10 cellular contexts compared by ENCODE assay signal in the genomic region with DNA sequence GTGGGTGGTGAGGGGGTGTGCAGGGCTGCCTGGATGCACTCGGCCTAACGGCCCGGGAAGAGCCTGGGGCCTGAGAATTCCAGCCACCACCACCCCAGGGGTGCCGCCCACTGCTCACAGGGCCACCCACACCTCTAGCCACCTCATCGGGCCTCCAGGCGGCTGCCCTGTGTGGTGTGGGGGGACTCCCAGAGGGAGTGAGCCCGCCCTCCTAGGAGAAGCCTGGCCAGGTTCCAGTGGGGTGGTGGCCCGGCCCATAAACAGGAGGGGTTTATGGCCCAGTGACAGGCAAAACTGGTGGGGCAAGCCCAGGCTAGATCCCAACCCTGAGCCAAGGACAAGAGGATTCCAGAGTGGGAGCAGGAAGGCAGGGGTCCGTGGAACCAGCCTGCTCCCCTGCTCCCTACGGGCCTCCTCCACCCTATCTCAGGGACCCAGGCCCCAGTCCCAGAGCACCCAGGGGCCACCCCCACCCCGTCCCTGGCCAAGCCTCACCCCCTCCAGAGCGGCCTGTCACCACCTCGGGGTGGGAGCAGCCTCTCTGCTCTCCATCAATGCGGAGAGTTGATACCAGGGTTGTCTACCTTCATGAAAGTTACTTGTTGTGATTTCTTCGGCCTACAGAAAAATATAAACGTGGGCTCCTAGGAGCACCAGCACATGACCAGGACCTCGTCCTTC. TPM values are rescaled to one million over a fixed set of nuclear protein-coding genes. Genes with fewer than 3 reads are reported as not detected.
DNase-seq lines count a peak whose midpoint lies in the region; ATAC-seq, FAIRE-seq and TF ChIP-seq lines count a peak whose summit lies in the region.
"Had no signal": no experiment of that assay in that cellular context is flagged by ENCODE, and none has a peak within 500 bp of the region (broad histone marks: within the 10 kb centered on the region; RNA-seq: fewer than 3 reads in every experiment).

No MANE protein-coding gene starts in this region.

- ATAC-seq in A549: peak; percentile 66 to 77
- no peak for ATAC-seq in GM18517 (IDR thresholded peaks at IDR 0.05; ENCODE audit: unreplicated experiment)
- ATAC-seq: activated CD8-positive, alpha-beta T cell treated with anti-CD3 and anti-CD28 coated beads for 36 hours had no signal

- peak overlapping the region; percentile 24 for H3K9ac ChIP-seq in HUES6 (ENCODE audit: low read length)

- no peaks in the 10 kb centered on the region for H3K36me3 ChIP-seq in HUES6 (ENCODE audit: control insufficient read depth, insufficient read depth, low read length)
- H3K36me3 ChIP-seq in ascending aorta: no peaks in the 10 kb centered on the region
- H3K36me3 ChIP-seq in effector memory CD4-positive, alpha-beta T cell (ENCODE audit: control insufficient read depth, insufficient read depth, low read length): no peaks in the 10 kb centered on the region
- H3K36me3 ChIP-seq: heart right ventricle had no signal

- peak; percentile 30; the same call in 1 of the 2 replicates for TF ChIP-seq POLR2A in A549 (IDR thresholded peaks at IDR 0.05; ENCODE audit: low read length)

- FAIRE-seq in A549 (lab: Jason Lieb, UNC): no peak

- TF ChIP-seq CTCF in A549 (IDR thresholded peaks at IDR 0.05) (no peak), ascending aorta (IDR thresholded peaks at IDR 0.05) (no peak)

- WGBS in A549 (ENCODE audit: missing lambda C conversion rate): 39% methylated on average over 8 of the region's 17 CpGs

- peak overlapping the region; percentile 90 to 96 for H3K27ac ChIP-seq in A549
- H3K27ac ChIP-seq in HUES6 (ENCODE audit: low read depth, low read length): no peak overlapping the region; the same call in 1 of the 2 replicates
- peak overlapping the region; percentile 69 to 77 for H3K27ac ChIP-seq in ascending aorta
- no peak overlapping the region for H3K27ac ChIP-seq in effector memory CD4-positive, alpha-beta T cell (ENCODE audit: insufficient read depth, low read length, poor library complexity, severe bottlenecking)

- POLR2A ChIA-PET in A549 (lab: Yijun Ruan, JAX): interaction anchor here (3.4 kb wide), 1 partner anchor 20 kb away, joined by 16 read pairs; a partner anchor contains a TSS

- TF ChIP-seq EP300 in A549 (IDR thresholded peaks at IDR 0.05): peak; percentile 42 to 64; a peak in 2 of 5 replicates

- peak in 1 of 2 experiments; percentile 34; a peak in 1 of 5 replicates for TF ChIP-seq RAD21 in A549 (conservative IDR thresholded peaks at IDR 0.05 in 1 of 2, IDR thresholded peaks at IDR 0.05 in 1 of 2)

- CTCF ChIA-PET in A549 (lab: Yijun Ruan, JAX): interaction anchor here (0.9 to 8.5 kb wide), 3 partner anchors 10 to 207 kb away, joined by 3 to 35 read pairs (median 3); a partner anchor contains a TSS

- H3K4me1 ChIP-seq in A549: peaks cover 56% of the 10 kb centered on the region
- peaks cover 32% of the 10 kb centered on the region for H3K4me1 ChIP-seq in HUES6 (ENCODE audit: control insufficient read depth, insufficient read depth, low read length)
- peaks cover 21 to 35% of the 10 kb centered on the region in 2 donors for H3K4me1 ChIP-seq in ascending aorta
- no peaks in the 10 kb centered on the region for H3K4me1 ChIP-seq in effector memory CD4-positive, alpha-beta T cell (ENCODE audit: control insufficient read depth, insufficient read depth, low read length, poor library complexity, severe bottlenecking)

- H3K9me3 ChIP-seq in A549: no peaks in the 10 kb centered on the region; the same call in 2 of the 3 replicates
- H3K9me3 ChIP-seq in HUES6 (ENCODE audit: control insufficient read depth, insufficient read depth, low read depth, low read length): no peaks in the 10 kb centered on the region
- no peaks in the 10 kb centered on the region for H3K9me3 ChIP-seq in ascending aorta
- no peaks in the 10 kb centered on the region for H3K9me3 ChIP-seq in effector memory CD4-positive, alpha-beta T cell (ENCODE audit: control insufficient read depth, low read length)

- H3K4me3 ChIP-seq in A549 (no peak overlapping the region), HUES6 (ENCODE audit: low read depth, low read length) (no peak overlapping the region), ascending aorta (no peak overlapping the region)
- H3K4me3 ChIP-seq in effector memory CD4-positive, alpha-beta T cell (ENCODE audit: insufficient read depth, low read depth, low read length, poor library complexity, severe bottlenecking): no peak overlapping the region
- H3K4me3 ChIP-seq: heart right ventricle had no signal

- H3K27me3 ChIP-seq in HUES6 (ENCODE audit: control insufficient read depth, insufficient read depth, low read length) (no peaks in the 10 kb centered on the region), ascending aorta (no peaks in the 10 kb centered on the region)
- no peaks in the 10 kb centered on the region for H3K27me3 ChIP-seq in effector memory CD4-positive, alpha-beta T cell (replicated peaks; ENCODE audit: control insufficient read depth, insufficient read depth, low read length, poor library complexity, severe bottlenecking)
- H3K27me3 ChIP-seq: heart right ventricle had no signal

- H3K4me2 ChIP-seq in A549: peak overlapping the region; percentile 94

- intact Hi-C loops in ascending aorta (cut with DNase I): no loop called here

- DNase-seq in A549 (ENCODE audit: low read depth in 1 of 2, low spot score in 1 of 2): peak; percentile 94 to 96
- DNase-seq in ascending aorta (ENCODE audit: low spot score in 2 of 2): no peak
- peak; percentile 87 for DNase-seq in left kidney (ENCODE audit: low read depth, low spot score)
- DNase-seq in effector memory CD4-positive, alpha-beta T cell: no peak
- no peak for DNase-seq in SHP77 treated with DMSO at 0.1 percent for 48 hours (lab: John Stamatoyannopoulos, UW)
- no peak for DNase-seq in NCI-H510A treated with DMSO at 0.1 percent for 48 hours (lab: John Stamatoyannopoulos, UW)
- DNase-seq: activated CD8-positive, alpha-beta T cell treated with anti-CD3 and anti-CD28 coated beads for 36 hours; heart right ventricle had no signal

TF ChIP-seq in A549, 52 proteins besides CTCF, POLR2A, EP300 and RAD21 (continues in another document):
- no peak for TF ChIP-seq CBX2 (IDR thresholded peaks at IDR 0.05; ENCODE audit: borderline replicate concordance, low read depth)
- TF ChIP-seq, protein P1, sequence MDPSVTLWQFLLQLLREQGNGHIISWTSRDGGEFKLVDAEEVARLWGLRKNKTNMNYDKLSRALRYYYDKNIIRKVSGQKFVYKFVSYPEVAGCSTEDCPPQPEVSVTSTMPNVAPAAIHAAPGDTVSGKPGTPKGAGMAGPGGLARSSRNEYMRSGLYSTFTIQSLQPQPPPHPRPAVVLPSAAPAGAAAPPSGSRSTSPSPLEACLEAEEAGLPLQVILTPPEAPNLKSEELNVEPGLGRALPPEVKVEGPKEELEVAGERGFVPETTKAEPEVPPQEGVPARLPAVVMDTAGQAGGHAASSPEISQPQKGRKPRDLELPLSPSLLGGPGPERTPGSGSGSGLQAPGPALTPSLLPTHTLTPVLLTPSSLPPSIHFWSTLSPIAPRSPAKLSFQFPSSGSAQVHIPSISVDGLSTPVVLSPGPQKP (IDR thresholded peaks at IDR 0.05; ENCODE audit: low read depth, low read length): no peak
- TF ChIP-seq SMC3 (IDR thresholded peaks at IDR 0.05): 0 out of 3 replicates have a peak, but pooled peaks have one; percentile 9
- peak in 1 of 2 experiments; percentile 66; a peak in 3 of 5 replicates for TF ChIP-seq JUN (IDR thresholded peaks at IDR 0.05)
- TF ChIP-seq FOSL2 (IDR thresholded peaks at IDR 0.05): no peak
- peak; percentile 34 for TF ChIP-seq FOSL2 (CRISPR knock-in tag; IDR thresholded peaks at IDR 0.05)
- no peak for TF ChIP-seq TP53 (CRISPR knock-in tag; IDR thresholded peaks at IDR 0.05)
- TF ChIP-seq, protein P2, sequence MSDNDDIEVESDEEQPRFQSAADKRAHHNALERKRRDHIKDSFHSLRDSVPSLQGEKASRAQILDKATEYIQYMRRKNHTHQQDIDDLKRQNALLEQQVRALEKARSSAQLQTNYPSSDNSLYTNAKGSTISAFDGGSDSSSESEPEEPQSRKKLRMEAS (IDR thresholded peaks at IDR 0.05): peak; percentile 57
- peak; percentile 44; the same call in 1 of the 2 replicates for TF ChIP-seq GATA3 (IDR thresholded peaks at IDR 0.05; ENCODE audit: borderline replicate concordance)
- TF ChIP-seq, protein P3, sequence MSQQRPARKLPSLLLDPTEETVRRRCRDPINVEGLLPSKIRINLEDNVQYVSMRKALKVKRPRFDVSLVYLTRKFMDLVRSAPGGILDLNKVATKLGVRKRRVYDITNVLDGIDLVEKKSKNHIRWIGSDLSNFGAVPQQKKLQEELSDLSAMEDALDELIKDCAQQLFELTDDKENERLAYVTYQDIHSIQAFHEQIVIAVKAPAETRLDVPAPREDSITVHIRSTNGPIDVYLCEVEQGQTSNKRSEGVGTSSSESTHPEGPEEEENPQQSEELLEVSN (IDR thresholded peaks at IDR 0.05; ENCODE audit: borderline replicate concordance, low read depth): peak; percentile 11; the same call in 1 of the 2 replicates
- TF ChIP-seq BHLHE40 (IDR thresholded peaks at IDR 0.05; ENCODE audit: low read depth, low read length): no peak
- no peak for TF ChIP-seq RCOR1 (IDR thresholded peaks at IDR 0.05; ENCODE audit: low read depth, low read length)
- TF ChIP-seq ZNF302 (CRISPR knock-in tag; IDR thresholded peaks at IDR 0.05): no peak
- TF ChIP-seq, protein P4, sequence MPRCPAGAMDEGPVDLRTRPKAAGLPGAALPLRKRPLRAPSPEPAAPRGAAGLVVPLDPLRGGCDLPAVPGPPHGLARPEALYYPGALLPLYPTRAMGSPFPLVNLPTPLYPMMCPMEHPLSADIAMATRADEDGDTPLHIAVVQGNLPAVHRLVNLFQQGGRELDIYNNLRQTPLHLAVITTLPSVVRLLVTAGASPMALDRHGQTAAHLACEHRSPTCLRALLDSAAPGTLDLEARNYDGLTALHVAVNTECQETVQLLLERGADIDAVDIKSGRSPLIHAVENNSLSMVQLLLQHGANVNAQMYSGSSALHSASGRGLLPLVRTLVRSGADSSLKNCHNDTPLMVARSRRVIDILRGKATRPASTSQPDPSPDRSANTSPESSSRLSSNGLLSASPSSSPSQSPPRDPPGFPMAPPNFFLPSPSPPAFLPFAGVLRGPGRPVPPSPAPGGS (IDR thresholded peaks at IDR 0.05): 0 out of 3 replicates have a peak, but pooled peaks have one; percentile 39

RNA-seq across cellular contexts. Expression of a gene that starts 20.2 kb away (rescaled TPM):
- polyA plus RNA-seq in A549 (2011; rRNA removed) (11.3 and 12.8 TPM in 2 replicates), A549 (2017; fragmentation: RNase III; extraction: RNeasy Plus Mini Kit Qiagen cat#74134 plus additional on column Dnase treatment) (14.2 to 16.3 TPM (median 14.9 TPM) in 3 replicates)
- polyA plus RNA-seq in A549 (2012; cell fraction: cytosol; rRNA removed): 7.4 and 8.4 TPM in 2 replicates
- polyA plus RNA-seq in A549 (2012; cell fraction: nucleus; rRNA removed): 8.7 and 12.6 TPM in 2 replicates
- 34.7 and 41.5 TPM in 2 replicates for polyA minus RNA-seq in A549 (2011; rRNA and poly(A)+ RNA removed)
- total RNA-seq in ascending aorta: 349 TPM

Comparison
In these comparisons a context has a peak if more than half of its experiments do, and no peak if none do; other contexts are left out.
1. DNase-seq: peak in A549 (2 of 2) and left kidney (single experiment); none in ascending aorta (0 of 2), effector memory CD4-positive, alpha-beta T cell (0 of 3), SHP77 treated with DMSO at 0.1 percent for 48 hours (single experiment) and NCI-H510A treated with DMSO at 0.1 percent for 48 hours (single experiment).
2. H3K27ac ChIP-seq: peak in A549 (2 of 2) and ascending aorta (2 of 2); none in HUES6 (single experiment) and effector memory CD4-positive, alpha-beta T cell (single experiment).